In the genomic region with DNA sequence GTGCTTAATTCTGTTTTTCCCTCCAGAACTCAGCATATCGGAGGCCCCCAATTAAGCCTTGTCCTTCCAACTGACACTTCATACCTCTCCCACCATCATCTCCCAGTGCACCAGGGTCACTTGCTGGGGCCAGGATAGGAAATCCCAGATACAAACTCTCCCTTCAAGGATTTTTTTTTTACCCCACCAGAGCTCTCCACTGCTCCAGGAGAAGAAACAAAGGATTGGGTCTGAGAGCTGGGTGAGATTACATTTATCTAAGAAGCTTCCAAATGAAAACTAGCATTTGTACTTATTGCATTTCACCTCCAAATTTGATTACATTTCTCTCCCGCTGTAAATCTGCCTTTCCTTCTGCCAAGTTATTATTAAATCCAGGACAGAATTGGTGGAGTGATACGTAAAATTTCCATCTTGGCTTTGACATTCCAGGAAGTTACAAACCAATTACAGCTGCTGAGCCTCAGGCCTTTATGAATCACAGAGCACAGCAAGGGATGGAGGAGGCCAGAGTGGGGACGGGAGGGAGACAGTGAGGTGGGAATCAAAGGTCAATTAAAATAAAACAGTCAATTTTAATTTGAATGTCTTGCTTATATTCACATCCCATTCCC, we compare ENCODE assay signal across 1 cellular context.
TF ChIP-seq lines count a peak whose summit lies in the region.

No MANE protein-coding gene starts in this region.

TF ChIP-seq in SK-N-SH, 30 proteins besides CTCF, POLR2A, EP300 and RAD21 (continued from another document):
- TF ChIP-seq, protein P1, sequence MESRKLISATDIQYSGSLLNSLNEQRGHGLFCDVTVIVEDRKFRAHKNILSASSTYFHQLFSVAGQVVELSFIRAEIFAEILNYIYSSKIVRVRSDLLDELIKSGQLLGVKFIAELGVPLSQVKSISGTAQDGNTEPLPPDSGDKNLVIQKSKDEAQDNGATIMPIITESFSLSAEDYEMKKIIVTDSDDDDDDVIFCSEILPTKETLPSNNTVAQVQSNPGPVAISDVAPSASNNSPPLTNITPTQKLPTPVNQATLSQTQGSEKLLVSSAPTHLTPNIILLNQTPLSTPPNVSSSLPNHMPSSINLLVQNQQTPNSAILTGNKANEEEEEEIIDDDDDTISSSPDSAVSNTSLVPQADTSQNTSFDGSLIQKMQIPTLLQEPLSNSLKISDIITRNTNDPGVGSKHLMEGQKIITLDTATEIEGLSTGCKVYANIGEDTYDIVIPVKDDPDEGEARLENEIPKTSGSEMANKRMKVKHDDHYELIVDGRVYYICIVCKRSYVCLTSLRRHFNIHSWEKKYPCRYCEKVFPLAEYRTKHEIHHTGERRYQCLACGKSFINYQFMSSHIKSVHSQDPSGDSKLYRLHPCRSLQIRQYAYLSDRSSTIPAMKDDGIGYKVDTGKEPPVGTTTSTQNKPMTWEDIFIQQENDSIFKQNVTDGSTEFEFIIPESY (IDR thresholded peaks at IDR 0.05; ENCODE audit: borderline replicate concordance, low read depth) = no peak
- TF ChIP-seq, protein P2, sequence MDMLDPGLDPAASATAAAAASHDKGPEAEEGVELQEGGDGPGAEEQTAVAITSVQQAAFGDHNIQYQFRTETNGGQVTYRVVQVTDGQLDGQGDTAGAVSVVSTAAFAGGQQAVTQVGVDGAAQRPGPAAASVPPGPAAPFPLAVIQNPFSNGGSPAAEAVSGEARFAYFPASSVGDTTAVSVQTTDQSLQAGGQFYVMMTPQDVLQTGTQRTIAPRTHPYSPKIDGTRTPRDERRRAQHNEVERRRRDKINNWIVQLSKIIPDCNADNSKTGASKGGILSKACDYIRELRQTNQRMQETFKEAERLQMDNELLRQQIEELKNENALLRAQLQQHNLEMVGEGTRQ (IDR thresholded peaks at IDR 0.05; ENCODE audit: borderline replicate concordance, low read depth, low read length) = no peak
- no peak for TF ChIP-seq EZH2phosphoT487 (IDR thresholded peaks at IDR 0.05; ENCODE audit: borderline replicate concordance, low read depth)
- TF ChIP-seq TEAD4 (IDR thresholded peaks at IDR 0.05; ENCODE audit: borderline replicate concordance, insufficient read depth) = peak; percentile 61; the same call in 1 of the 2 replicates
- no peak for TF ChIP-seq RFX5 (IDR thresholded peaks at IDR 0.05; ENCODE audit: low read length)
- no peak for TF ChIP-seq SIN3A (IDR thresholded peaks at IDR 0.05; ENCODE audit: borderline replicate concordance, low read depth, low read length)
- TF ChIP-seq ELF1 (IDR thresholded peaks at IDR 0.05) = no peak
- no peak for TF ChIP-seq SMC3 (IDR thresholded peaks at IDR 0.05; ENCODE audit: low read depth, low read length)
- no peak for TF ChIP-seq NRF1 (IDR thresholded peaks at IDR 0.05; ENCODE audit: low read depth, low read length)
- TF ChIP-seq FOXJ3 (CRISPR knock-in tag; IDR thresholded peaks at IDR 0.05) = peak; percentile 75; the same call in 1 of the 2 replicates
- peak; percentile 89 for TF ChIP-seq GATA2 (CRISPR knock-in tag; IDR thresholded peaks at IDR 0.05)
- no peak for TF ChIP-seq RXRA (IDR thresholded peaks at IDR 0.05; ENCODE audit: borderline replicate concordance, low read depth)
- TF ChIP-seq, protein P3, sequence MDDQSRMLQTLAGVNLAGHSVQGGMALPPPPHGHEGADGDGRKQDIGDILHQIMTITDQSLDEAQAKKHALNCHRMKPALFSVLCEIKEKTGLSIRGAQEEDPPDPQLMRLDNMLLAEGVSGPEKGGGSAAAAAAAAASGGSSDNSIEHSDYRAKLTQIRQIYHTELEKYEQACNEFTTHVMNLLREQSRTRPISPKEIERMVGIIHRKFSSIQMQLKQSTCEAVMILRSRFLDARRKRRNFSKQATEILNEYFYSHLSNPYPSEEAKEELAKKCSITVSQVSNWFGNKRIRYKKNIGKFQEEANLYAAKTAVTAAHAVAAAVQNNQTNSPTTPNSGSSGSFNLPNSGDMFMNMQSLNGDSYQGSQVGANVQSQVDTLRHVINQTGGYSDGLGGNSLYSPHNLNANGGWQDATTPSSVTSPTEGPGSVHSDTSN (IDR thresholded peaks at IDR 0.05) = peak; percentile 41; the same call in 1 of the 2 replicates
- TF ChIP-seq, protein P4, sequence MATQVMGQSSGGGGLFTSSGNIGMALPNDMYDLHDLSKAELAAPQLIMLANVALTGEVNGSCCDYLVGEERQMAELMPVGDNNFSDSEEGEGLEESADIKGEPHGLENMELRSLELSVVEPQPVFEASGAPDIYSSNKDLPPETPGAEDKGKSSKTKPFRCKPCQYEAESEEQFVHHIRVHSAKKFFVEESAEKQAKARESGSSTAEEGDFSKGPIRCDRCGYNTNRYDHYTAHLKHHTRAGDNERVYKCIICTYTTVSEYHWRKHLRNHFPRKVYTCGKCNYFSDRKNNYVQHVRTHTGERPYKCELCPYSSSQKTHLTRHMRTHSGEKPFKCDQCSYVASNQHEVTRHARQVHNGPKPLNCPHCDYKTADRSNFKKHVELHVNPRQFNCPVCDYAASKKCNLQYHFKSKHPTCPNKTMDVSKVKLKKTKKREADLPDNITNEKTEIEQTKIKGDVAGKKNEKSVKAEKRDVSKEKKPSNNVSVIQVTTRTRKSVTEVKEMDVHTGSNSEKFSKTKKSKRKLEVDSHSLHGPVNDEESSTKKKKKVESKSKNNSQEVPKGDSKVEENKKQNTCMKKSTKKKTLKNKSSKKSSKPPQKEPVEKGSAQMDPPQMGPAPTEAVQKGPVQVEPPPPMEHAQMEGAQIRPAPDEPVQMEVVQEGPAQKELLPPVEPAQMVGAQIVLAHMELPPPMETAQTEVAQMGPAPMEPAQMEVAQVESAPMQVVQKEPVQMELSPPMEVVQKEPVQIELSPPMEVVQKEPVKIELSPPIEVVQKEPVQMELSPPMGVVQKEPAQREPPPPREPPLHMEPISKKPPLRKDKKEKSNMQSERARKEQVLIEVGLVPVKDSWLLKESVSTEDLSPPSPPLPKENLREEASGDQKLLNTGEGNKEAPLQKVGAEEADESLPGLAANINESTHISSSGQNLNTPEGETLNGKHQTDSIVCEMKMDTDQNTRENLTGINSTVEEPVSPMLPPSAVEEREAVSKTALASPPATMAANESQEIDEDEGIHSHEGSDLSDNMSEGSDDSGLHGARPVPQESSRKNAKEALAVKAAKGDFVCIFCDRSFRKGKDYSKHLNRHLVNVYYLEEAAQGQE (IDR thresholded peaks at IDR 0.05; ENCODE audit: low read depth, low read length) = no peak
- peak; percentile 75 for TF ChIP-seq CHD2 (IDR thresholded peaks at IDR 0.05; ENCODE audit: low read length, partially characterized antibody)
- TF ChIP-seq MXI1 (IDR thresholded peaks at IDR 0.05; ENCODE audit: low read depth, low read length) = no peak; the same call in 1 of the 2 replicates
- TF ChIP-seq RCOR1 (IDR thresholded peaks at IDR 0.05; ENCODE audit: low read length) = peak; percentile 99
- no peak for TF ChIP-seq TAF1 (IDR thresholded peaks at IDR 0.05; ENCODE audit: borderline replicate concordance, low read depth, low read length)
- TF ChIP-seq NFIC (IDR thresholded peaks at IDR 0.05; ENCODE audit: borderline replicate concordance) = peak; percentile 44; the same call in 1 of the 2 replicates
- TF ChIP-seq GABPA (IDR thresholded peaks at IDR 0.05; ENCODE audit: low read depth) = no peak
- TF ChIP-seq, protein P5, sequence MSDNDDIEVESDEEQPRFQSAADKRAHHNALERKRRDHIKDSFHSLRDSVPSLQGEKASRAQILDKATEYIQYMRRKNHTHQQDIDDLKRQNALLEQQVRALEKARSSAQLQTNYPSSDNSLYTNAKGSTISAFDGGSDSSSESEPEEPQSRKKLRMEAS (IDR thresholded peaks at IDR 0.05; ENCODE audit: low read depth) = no peak
